ENCODE assay signal across 1 cellular context in the genomic region with DNA sequence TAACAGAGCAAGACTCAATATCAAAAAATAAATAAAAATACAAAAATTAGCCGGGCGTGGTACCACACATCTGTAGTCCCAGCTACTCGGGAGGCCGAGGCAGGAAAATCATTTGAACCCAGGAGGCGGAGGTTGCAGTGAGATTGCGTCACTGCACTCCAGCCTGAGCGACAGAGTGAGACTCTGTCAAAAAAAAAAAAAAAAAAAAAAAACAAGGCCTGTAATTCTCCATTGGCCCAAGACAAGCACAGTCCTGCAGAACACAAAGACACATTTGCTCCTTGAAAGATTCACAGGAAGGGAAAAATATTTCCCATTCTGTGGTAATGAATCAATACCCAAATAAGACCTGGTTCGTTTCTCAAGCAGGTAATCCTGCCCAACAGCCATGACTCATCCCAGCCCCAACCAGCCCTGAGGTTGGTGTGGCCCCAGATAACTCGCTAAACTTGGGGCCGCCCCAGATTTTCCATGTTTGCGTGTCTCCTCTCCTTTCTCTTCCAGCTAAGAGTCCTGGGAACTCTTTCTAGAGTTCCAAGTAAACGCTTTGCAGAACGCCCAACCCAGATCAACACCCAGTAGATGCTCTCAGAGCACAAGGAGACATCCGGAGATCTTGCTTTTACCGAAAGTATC.
TF ChIP-seq lines count a peak whose summit lies in the region.

No MANE protein-coding gene starts in this region.

TF ChIP-seq in GM23338, 12 proteins besides CTCF, POLR2A, EP300 and RAD21 (continued from another document):
- TF ChIP-seq, protein P1, sequence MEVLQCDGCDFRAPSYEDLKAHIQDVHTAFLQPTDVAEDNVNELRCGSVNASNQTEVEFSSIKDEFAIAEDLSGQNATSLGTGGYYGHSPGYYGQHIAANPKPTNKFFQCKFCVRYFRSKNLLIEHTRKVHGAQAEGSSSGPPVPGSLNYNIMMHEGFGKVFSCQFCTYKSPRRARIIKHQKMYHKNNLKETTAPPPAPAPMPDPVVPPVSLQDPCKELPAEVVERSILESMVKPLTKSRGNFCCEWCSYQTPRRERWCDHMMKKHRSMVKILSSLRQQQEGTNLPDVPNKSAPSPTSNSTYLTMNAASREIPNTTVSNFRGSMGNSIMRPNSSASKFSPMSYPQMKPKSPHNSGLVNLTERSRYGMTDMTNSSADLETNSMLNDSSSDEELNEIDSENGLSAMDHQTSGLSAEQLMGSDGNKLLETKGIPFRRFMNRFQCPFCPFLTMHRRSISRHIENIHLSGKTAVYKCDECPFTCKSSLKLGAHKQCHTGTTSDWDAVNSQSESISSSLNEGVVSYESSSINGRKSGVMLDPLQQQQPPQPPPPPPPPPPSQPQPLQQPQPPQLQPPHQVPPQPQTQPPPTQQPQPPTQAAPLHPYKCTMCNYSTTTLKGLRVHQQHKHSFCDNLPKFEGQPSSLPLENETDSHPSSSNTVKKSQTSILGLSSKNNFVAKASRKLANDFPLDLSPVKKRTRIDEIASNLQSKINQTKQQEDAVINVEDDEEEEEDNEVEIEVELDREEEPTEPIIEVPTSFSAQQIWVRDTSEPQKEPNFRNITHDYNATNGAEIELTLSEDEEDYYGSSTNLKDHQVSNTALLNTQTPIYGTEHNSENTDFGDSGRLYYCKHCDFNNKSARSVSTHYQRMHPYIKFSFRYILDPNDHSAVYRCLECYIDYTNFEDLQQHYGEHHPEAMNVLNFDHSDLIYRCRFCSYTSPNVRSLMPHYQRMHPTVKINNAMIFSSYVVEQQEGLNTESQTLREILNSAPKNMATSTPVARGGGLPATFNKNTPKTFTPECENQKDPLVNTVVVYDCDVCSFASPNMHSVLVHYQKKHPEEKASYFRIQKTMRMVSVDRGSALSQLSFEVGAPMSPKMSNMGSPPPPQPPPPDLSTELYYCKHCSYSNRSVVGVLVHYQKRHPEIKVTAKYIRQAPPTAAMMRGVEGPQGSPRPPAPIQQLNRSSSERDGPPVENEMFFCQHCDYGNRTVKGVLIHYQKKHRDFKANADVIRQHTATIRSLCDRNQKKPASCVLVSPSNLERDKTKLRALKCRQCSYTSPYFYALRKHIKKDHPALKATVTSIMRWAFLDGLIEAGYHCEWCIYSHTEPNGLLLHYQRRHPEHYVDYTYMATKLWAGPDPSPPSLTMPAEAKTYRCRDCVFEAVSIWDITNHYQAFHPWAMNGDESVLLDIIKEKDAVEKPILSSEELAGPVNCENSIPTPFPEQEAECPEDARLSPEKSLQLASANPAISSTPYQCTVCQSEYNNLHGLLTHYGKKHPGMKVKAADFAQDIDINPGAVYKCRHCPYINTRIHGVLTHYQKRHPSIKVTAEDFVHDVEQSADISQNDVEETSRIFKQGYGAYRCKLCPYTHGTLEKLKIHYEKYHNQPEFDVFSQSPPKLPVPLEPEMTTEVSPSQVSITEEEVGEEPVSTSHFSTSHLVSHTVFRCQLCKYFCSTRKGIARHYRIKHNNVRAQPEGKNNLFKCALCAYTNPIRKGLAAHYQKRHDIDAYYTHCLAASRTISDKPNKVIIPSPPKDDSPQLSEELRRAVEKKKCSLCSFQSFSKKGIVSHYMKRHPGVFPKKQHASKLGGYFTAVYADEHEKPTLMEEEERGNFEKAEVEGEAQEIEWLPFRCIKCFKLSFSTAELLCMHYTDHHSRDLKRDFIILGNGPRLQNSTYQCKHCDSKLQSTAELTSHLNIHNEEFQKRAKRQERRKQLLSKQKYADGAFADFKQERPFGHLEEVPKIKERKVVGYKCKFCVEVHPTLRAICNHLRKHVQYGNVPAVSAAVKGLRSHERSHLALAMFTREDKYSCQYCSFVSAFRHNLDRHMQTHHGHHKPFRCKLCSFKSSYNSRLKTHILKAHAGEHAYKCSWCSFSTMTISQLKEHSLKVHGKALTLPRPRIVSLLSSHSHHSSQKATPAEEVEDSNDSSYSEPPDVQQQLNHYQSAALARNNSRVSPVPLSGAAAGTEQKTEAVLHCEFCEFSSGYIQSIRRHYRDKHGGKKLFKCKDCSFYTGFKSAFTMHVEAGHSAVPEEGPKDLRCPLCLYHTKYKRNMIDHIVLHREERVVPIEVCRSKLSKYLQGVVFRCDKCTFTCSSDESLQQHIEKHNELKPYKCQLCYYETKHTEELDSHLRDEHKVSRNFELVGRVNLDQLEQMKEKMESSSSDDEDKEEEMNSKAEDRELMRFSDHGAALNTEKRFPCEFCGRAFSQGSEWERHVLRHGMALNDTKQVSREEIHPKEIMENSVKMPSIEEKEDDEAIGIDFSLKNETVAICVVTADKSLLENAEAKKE (CRISPR knock-in tag; IDR thresholded peaks at IDR 0.05): no peak
- TF ChIP-seq EZH2 (IDR thresholded peaks at IDR 0.05; ENCODE audit: low read depth, unreplicated experiment) (no peak), ZNF114 (CRISPR knock-in tag; IDR thresholded peaks at IDR 0.05) (no peak), CREB1 (CRISPR knock-in tag; IDR thresholded peaks at IDR 0.05; ENCODE audit: low read depth) (no peak), JUNB (IDR thresholded peaks at IDR 0.05; ENCODE audit: unreplicated experiment) (no peak), EZH2phosphoT487 (IDR thresholded peaks at IDR 0.05; ENCODE audit: unreplicated experiment) (no peak), NANOG (IDR thresholded peaks at IDR 0.05; ENCODE audit: borderline replicate concordance) (no peak), POLR2AphosphoS5 (IDR thresholded peaks at IDR 0.05; ENCODE audit: low read depth) (no peak), STAT1 (IDR thresholded peaks at IDR 0.05; ENCODE audit: unreplicated experiment) (no peak)
- TF ChIP-seq, protein P2, sequence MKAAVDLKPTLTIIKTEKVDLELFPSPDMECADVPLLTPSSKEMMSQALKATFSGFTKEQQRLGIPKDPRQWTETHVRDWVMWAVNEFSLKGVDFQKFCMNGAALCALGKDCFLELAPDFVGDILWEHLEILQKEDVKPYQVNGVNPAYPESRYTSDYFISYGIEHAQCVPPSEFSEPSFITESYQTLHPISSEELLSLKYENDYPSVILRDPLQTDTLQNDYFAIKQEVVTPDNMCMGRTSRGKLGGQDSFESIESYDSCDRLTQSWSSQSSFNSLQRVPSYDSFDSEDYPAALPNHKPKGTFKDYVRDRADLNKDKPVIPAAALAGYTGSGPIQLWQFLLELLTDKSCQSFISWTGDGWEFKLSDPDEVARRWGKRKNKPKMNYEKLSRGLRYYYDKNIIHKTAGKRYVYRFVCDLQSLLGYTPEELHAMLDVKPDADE (IDR thresholded peaks at IDR 0.05): no peak
- TF ChIP-seq, protein P3, sequence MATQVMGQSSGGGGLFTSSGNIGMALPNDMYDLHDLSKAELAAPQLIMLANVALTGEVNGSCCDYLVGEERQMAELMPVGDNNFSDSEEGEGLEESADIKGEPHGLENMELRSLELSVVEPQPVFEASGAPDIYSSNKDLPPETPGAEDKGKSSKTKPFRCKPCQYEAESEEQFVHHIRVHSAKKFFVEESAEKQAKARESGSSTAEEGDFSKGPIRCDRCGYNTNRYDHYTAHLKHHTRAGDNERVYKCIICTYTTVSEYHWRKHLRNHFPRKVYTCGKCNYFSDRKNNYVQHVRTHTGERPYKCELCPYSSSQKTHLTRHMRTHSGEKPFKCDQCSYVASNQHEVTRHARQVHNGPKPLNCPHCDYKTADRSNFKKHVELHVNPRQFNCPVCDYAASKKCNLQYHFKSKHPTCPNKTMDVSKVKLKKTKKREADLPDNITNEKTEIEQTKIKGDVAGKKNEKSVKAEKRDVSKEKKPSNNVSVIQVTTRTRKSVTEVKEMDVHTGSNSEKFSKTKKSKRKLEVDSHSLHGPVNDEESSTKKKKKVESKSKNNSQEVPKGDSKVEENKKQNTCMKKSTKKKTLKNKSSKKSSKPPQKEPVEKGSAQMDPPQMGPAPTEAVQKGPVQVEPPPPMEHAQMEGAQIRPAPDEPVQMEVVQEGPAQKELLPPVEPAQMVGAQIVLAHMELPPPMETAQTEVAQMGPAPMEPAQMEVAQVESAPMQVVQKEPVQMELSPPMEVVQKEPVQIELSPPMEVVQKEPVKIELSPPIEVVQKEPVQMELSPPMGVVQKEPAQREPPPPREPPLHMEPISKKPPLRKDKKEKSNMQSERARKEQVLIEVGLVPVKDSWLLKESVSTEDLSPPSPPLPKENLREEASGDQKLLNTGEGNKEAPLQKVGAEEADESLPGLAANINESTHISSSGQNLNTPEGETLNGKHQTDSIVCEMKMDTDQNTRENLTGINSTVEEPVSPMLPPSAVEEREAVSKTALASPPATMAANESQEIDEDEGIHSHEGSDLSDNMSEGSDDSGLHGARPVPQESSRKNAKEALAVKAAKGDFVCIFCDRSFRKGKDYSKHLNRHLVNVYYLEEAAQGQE (IDR thresholded peaks at IDR 0.05; ENCODE audit: unreplicated experiment): no peak
